ENCODE assay signal across 1 cellular context in the genomic region with DNA sequence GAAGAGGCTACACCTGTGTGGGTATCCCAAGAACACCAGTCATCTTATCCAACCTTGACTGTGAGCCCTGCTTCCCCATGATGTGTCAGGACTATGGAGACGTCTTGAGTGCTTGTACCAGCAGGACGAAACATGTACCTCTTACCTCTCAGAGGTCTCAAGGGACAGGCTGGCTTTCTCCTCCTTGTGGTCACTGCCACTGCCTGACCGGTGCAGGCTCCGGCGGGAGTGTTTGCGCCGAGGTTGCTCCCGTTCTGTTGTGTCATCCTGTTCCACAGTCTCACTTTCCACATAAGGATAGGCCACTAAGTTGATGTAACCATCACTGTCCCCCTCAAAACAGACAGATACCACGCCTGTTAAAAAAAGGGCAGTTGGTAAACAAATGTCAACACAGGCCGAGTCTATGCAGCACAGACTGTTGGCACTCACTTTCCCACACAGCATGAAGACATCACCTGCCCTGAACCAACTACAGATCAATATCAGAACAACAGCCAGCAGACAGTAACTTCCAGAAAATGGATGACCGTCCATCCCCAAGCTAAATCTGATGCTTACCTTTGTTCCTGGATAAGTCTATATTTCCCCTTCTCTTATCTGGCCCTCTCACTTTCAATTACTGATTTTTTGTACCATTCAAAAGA.
TF ChIP-seq lines count a peak whose summit lies in the region.

No MANE protein-coding gene starts in this region.

TF ChIP-seq in liver, 16 proteins besides CTCF, POLR2A, EP300 and RAD21:
- TF ChIP-seq FOXA2 (IDR thresholded peaks at IDR 0.05), result peak; percentile 68
- peak in 1 of 2 donors; percentile 57 for TF ChIP-seq RXRA (IDR thresholded peaks at IDR 0.05)
- peak; percentile 58 for TF ChIP-seq FOXA1 (IDR thresholded peaks at IDR 0.05)
- no peak for TF ChIP-seq EGR1 (IDR thresholded peaks at IDR 0.05; ENCODE audit: low read depth in 2 of 2)
- TF ChIP-seq TAF1 (conservative IDR thresholded peaks at IDR 0.05), result no peak
- TF ChIP-seq JUND (IDR thresholded peaks at IDR 0.05), result no peak
- TF ChIP-seq, protein P1, sequence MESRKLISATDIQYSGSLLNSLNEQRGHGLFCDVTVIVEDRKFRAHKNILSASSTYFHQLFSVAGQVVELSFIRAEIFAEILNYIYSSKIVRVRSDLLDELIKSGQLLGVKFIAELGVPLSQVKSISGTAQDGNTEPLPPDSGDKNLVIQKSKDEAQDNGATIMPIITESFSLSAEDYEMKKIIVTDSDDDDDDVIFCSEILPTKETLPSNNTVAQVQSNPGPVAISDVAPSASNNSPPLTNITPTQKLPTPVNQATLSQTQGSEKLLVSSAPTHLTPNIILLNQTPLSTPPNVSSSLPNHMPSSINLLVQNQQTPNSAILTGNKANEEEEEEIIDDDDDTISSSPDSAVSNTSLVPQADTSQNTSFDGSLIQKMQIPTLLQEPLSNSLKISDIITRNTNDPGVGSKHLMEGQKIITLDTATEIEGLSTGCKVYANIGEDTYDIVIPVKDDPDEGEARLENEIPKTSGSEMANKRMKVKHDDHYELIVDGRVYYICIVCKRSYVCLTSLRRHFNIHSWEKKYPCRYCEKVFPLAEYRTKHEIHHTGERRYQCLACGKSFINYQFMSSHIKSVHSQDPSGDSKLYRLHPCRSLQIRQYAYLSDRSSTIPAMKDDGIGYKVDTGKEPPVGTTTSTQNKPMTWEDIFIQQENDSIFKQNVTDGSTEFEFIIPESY (IDR thresholded peaks at IDR 0.05), result peak; percentile 51
- TF ChIP-seq, protein P2, sequence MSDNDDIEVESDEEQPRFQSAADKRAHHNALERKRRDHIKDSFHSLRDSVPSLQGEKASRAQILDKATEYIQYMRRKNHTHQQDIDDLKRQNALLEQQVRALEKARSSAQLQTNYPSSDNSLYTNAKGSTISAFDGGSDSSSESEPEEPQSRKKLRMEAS (IDR thresholded peaks at IDR 0.05), result peak; percentile 41
- TF ChIP-seq, protein P3, sequence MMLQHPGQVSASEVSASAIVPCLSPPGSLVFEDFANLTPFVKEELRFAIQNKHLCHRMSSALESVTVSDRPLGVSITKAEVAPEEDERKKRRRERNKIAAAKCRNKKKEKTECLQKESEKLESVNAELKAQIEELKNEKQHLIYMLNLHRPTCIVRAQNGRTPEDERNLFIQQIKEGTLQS (IDR thresholded peaks at IDR 0.05), result no peak
- TF ChIP-seq YY1 (IDR thresholded peaks at IDR 0.05), result peak; percentile 92
- TF ChIP-seq, protein P4, sequence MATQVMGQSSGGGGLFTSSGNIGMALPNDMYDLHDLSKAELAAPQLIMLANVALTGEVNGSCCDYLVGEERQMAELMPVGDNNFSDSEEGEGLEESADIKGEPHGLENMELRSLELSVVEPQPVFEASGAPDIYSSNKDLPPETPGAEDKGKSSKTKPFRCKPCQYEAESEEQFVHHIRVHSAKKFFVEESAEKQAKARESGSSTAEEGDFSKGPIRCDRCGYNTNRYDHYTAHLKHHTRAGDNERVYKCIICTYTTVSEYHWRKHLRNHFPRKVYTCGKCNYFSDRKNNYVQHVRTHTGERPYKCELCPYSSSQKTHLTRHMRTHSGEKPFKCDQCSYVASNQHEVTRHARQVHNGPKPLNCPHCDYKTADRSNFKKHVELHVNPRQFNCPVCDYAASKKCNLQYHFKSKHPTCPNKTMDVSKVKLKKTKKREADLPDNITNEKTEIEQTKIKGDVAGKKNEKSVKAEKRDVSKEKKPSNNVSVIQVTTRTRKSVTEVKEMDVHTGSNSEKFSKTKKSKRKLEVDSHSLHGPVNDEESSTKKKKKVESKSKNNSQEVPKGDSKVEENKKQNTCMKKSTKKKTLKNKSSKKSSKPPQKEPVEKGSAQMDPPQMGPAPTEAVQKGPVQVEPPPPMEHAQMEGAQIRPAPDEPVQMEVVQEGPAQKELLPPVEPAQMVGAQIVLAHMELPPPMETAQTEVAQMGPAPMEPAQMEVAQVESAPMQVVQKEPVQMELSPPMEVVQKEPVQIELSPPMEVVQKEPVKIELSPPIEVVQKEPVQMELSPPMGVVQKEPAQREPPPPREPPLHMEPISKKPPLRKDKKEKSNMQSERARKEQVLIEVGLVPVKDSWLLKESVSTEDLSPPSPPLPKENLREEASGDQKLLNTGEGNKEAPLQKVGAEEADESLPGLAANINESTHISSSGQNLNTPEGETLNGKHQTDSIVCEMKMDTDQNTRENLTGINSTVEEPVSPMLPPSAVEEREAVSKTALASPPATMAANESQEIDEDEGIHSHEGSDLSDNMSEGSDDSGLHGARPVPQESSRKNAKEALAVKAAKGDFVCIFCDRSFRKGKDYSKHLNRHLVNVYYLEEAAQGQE (IDR thresholded peaks at IDR 0.05), result no peak
- TF ChIP-seq NR2F2 (IDR thresholded peaks at IDR 0.05), result no peak
- no peak for TF ChIP-seq HNF4G (IDR thresholded peaks at IDR 0.05)
- no peak for TF ChIP-seq GABPA (IDR thresholded peaks at IDR 0.05 in 1 of 2, conservative IDR thresholded peaks at IDR 0.05 in 1 of 2)
- TF ChIP-seq HNF4A (conservative IDR thresholded peaks at IDR 0.05), result peak in 1 of 2 donors; percentile 53
- TF ChIP-seq SP1 (IDR thresholded peaks at IDR 0.05), result no peak
